In the genomic region with DNA sequence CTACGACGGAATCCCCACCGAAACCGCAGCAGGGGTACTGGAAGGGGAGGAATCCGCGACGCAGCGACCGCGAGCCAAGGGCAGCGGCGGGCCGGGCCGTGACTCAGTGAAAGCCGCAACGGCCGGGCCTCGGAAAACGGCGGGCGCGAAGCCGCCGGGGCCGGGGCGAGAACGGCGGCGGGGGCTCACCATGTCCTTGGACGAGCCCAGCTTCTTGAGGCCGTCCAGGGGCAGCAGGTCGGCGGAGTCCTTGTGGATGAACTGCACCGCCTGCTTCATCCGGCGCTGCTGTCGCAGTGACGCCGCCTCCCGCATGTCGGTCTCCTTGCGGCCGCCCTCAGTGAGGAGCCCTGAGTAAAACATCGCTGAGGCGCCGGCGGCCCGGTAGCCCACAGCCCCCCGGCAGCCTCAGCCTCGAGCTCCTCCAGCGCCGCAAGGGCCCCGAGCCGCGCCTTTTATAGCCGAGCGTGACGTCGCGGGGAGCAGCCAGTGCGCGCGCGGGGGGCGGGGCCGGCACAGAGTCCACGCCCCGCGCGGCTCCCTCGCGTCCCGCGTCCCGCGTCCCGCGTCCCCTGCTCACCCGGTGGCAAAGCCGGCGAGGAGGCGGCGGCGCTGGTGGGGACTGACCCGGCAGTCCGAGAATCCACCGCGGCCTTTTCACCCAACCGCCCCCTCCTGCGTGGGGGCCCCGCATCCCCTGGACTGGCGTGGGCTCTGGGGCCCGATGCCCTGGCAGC, we compare ENCODE assay signal across 8 cellular contexts. TPM values are rescaled to one million over a fixed set of nuclear protein-coding genes. Genes with fewer than 3 reads are reported as not detected.
DNase-seq lines count a peak whose midpoint lies in the region; ATAC-seq and TF ChIP-seq lines count a peak whose summit lies in the region.

Gene NRIP3, minus strand, starts transcription at position 429 of the 737 bp plus-strand sequence. Its CDS starts 66 bp downstream, at position 363.

- peaks cover 45% of the 10 kb centered on the region for H3K27me3 Mint-ChIP-seq in activated CD4-positive, alpha-beta T cell treated with anti-CD3 and anti-CD28 coated beads, Interleukin-2, amount 10 ng/mL, durations not matched to agents 24 days and 14 days

- TF ChIP-seq CTCF in choroid plexus epithelial cell (conservative IDR thresholded peaks at IDR 0.05; ENCODE audit: low read depth, low read length) = no peak

- DNase-seq in SIG-M5 treated with dmso at 0.1 percent for 504 hours (lab: John Stamatoyannopoulos, UW; ENCODE audit: unreplicated experiment) (peak; percentile 47), SIG-M5 (lab: John Stamatoyannopoulos, UW) (no peak), NCI-H2029 treated with DMSO at 0.1 percent for 48 hours (lab: John Stamatoyannopoulos, UW) (peak; percentile 18), choroid plexus epithelial cell (ENCODE audit: low read depth) (peak; percentile 59), left kidney (ENCODE audit: low read depth, low spot score) (peak; percentile 90)
- DNase-seq in activated CD4-positive, alpha-beta T cell treated with anti-CD3 and anti-CD28 coated beads, Interleukin-2, amount 10 ng/mL, durations not matched to agents 24 days and 14 days = peak; percentile 94
- DNase-seq in stimulated activated CD4-positive, alpha-beta T cell treated with anti-CD3 and anti-CD28 coated beads, Interleukin-1b, Interleukin-23, amount 100 ng/mL, for 1 hour (ENCODE audit: low read depth in 2 of 2) = peak; percentile 55 to 56

- H3K4me3 Mint-ChIP-seq in activated CD4-positive, alpha-beta T cell treated with anti-CD3 and anti-CD28 coated beads, Interleukin-2, amount 10 ng/mL, durations not matched to agents 24 days and 14 days = peak within 1 kb of the TSS; percentile 86

- peaks cover 26% of the 10 kb centered on the region for H3K4me1 Mint-ChIP-seq in activated CD4-positive, alpha-beta T cell treated with anti-CD3 and anti-CD28 coated beads, Interleukin-2, amount 10 ng/mL, durations not matched to agents 24 days and 14 days

- peak within 1 kb of the TSS; percentile 77 for H3K27ac Mint-ChIP-seq in activated CD4-positive, alpha-beta T cell treated with anti-CD3 and anti-CD28 coated beads, Interleukin-2, amount 10 ng/mL, durations not matched to agents 24 days and 14 days

- no peaks in the 10 kb centered on the region for H3K9me3 Mint-ChIP-seq in activated CD4-positive, alpha-beta T cell treated with anti-CD3 and anti-CD28 coated beads, Interleukin-2, amount 10 ng/mL, durations not matched to agents 24 days and 14 days

- intact Hi-C loops in activated CD4-positive, alpha-beta T cell treated with anti-CD3 and anti-CD28 coated beads, Interleukin-2, amount 10 ng/mL, durations not matched to agents 24 days and 14 days (cut with micrococcal nuclease) = loop anchor here (1.0 to 10.0 kb wide), 6 partner anchors 39 to 459 kb away; partner anchors contain the start of genes AKIP1, DENND5A, TMEM9B and ZNF143

- H3K36me3 Mint-ChIP-seq in activated CD4-positive, alpha-beta T cell treated with anti-CD3 and anti-CD28 coated beads, Interleukin-2, amount 10 ng/mL, durations not matched to agents 24 days and 14 days (ENCODE audit: low read depth) = no peaks in the 10 kb centered on the region

- peak within 1 kb of the TSS; percentile 55 for H3K4me3 ChIP-seq in choroid plexus epithelial cell (ENCODE audit: low read depth, low read length)

- ATAC-seq in GM19328 (IDR thresholded peaks at IDR 0.05; ENCODE audit: unreplicated experiment) = no peak

RNA-seq across cellular contexts. Expression of gene NRIP3, which starts in this region (rescaled TPM):
- total RNA-seq in activated CD4-positive, alpha-beta T cell treated with anti-CD3 and anti-CD28 coated beads, Interleukin-2, amount 10 ng/mL, durations not matched to agents 24 days and 14 days = 4.8 and 5.3 TPM in 2 replicates
